Comparison of ENCODE assay signal across 16 cellular contexts in the genomic region with DNA sequence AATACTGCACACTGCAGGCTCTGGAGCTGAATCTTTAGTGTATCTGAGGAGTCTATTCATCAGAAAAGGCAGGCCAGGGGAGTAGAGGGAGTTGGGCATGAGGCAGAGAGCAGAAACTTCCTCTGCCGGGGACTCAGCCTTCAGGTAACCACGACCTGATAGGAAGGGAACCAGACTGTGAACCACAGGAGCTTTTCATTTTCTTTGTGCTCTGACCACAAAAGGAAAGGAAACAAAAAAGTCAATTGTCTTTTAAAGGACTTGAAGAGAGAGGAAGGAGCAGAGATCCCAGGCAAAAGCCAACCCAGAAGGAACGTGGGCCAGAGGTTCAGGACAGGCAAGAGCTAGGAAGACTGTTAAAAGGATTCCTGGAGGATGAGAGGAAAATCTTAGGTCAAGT.
"Had no signal": no experiment of that assay in that cellular context is flagged by ENCODE, and none has a peak within 500 bp of the region (broad histone marks: within the 10 kb centered on the region; RNA-seq: fewer than 3 reads in every experiment).

No MANE protein-coding gene starts in this region.

- H3K9me3 Mint-ChIP-seq: nephron progenitor cell; T-helper 2 cell treated with Interferon-gamma antibody and Interleukin-4, amounts not matched to agents 5 μg/mL and 100 μg/mL, for 36 hours had no signal

- ATAC-seq: activated CD4-positive, alpha-beta T cell treated with anti-CD3 and anti-CD28 coated beads for 36 hours; heart right ventricle; stimulated activated naive CD8-positive, alpha-beta T cell treated with anti-CD3 and anti-CD28 coated beads, Interleukin-15, Interleukin-2, amounts not matched to agents 100 U/mL and 50 U/mL, for 24 hours had no signal

- H3K9me3 ChIP-seq: esophagus squamous epithelium, heart right ventricle, left ventricle myocardium inferior, right atrium auricular region, tibial artery, uterus had no signal

- H3K4me3 Mint-ChIP-seq: activated CD4-positive, alpha-beta T cell treated with anti-CD3 and anti-CD28 coated beads for 36 hours; activated naive CD8-positive, alpha-beta T cell; nephron progenitor cell; T-helper 2 cell treated with Interferon-gamma antibody and Interleukin-4, amounts not matched to agents 5 μg/mL and 100 μg/mL, for 36 hours had no signal

- H3K36me3 Mint-ChIP-seq: activated naive CD8-positive, alpha-beta T cell had no signal

- H3K36me3 ChIP-seq: esophagus squamous epithelium, heart right ventricle, left ventricle myocardium inferior, right atrium auricular region, tibial artery, uterus had no signal

- H3K27me3 ChIP-seq: esophagus squamous epithelium, right atrium auricular region, tibial artery, uterus had no signal

- H3K4me3 ChIP-seq: esophagus squamous epithelium, heart right ventricle, left ventricle myocardium inferior, right atrium auricular region, tibial artery, uterus had no signal

- H3K27ac Mint-ChIP-seq: activated CD4-positive, alpha-beta T cell treated with anti-CD3 and anti-CD28 coated beads for 36 hours; activated naive CD8-positive, alpha-beta T cell; nephron progenitor cell; progenitor cell of endocrine pancreas; T-helper 2 cell treated with Interferon-gamma antibody and Interleukin-4, amounts not matched to agents 5 μg/mL and 100 μg/mL, for 36 hours had no signal

- H3K27ac ChIP-seq: esophagus squamous epithelium, heart right ventricle, left ventricle myocardium inferior, right atrium auricular region, tibial artery, uterus had no signal

- DNase-seq: activated CD4-positive, alpha-beta T cell treated with anti-CD3 and anti-CD28 coated beads for 36 hours; activated CD4-positive, alpha-beta T cell treated with anti-CD3 and anti-CD28 coated beads, Interleukin-2, amount 50 U/mL, for 48 hours; cerebellar nuclear complex; effector CD8-positive, alpha-beta T cell; esophagus squamous epithelium; heart right ventricle; left ventricle myocardium inferior; nephron progenitor cell; stimulated activated naive CD8-positive, alpha-beta T cell treated with anti-CD3 and anti-CD28 coated beads, Interleukin-15, Interleukin-2, amounts not matched to agents 100 U/mL and 50 U/mL, for 24 hours; substantia nigra; tibial artery; uterus had no signal

- H3K27me3 Mint-ChIP-seq: activated CD4-positive, alpha-beta T cell treated with anti-CD3 and anti-CD28 coated beads for 36 hours; activated naive CD8-positive, alpha-beta T cell; progenitor cell of endocrine pancreas had no signal

- H3K4me1 Mint-ChIP-seq: activated CD4-positive, alpha-beta T cell treated with anti-CD3 and anti-CD28 coated beads for 36 hours; nephron progenitor cell had no signal

- H3K4me1 ChIP-seq: esophagus squamous epithelium, heart right ventricle, left ventricle myocardium inferior, right atrium auricular region, tibial artery, uterus had no signal
